Comparison of ENCODE assay signal across 19 cellular contexts in genomic region chr16:2242598-2242997, GRCh38. TPM values are rescaled to one million over a fixed set of nuclear protein-coding genes. Genes with fewer than 3 reads are reported as not detected.
A peak's percentile ranks its signal among the peaks of the same experiment; 100 is the strongest.
DNase-seq lines count a peak whose midpoint lies in the region; ATAC-seq and TF ChIP-seq lines count a peak whose summit lies in the region.
"Had no signal": no experiment of that assay in that cellular context is flagged by ENCODE, and none has a peak within 500 bp of the region (broad histone marks: within the 10 kb centered on the region; RNA-seq: fewer than 3 reads in every experiment).

No MANE protein-coding gene starts in this region.

- H3K9me3 Mint-ChIP-seq in natural killer cell treated with Interleukin-12 subunit alpha and Interleukin-12 subunit beta and Interleukin-15 and Interleukin-18, amount 100 ng/mL, for 72 hours = no peaks in the 10 kb centered on the region
- no peaks in the 10 kb centered on the region for H3K9me3 Mint-ChIP-seq in natural killer cell
- H3K9me3 Mint-ChIP-seq: CD8-positive, alpha-beta T cell had no signal

- H3K4me3 ChIP-seq in colonic mucosa = no peak overlapping the region
- H3K4me3 ChIP-seq in mesendoderm (ENCODE audit: low read length) = no peak overlapping the region
- H3K4me3 ChIP-seq: GM12878, GM23248 had no signal

- no peak overlapping the region for H3K18ac ChIP-seq in mesendoderm (ENCODE audit: low read length)

- no peak overlapping the region for H2BK120ac ChIP-seq in mesendoderm (ENCODE audit: low read depth, low read length)

- no peak overlapping the region for H2BK5ac ChIP-seq in mesendoderm (ENCODE audit: low read length)

- no peak overlapping the region for H3K9ac ChIP-seq in colonic mucosa (ENCODE audit: low read depth in 2 of 2, low read length in 2 of 2)
- no peak overlapping the region for H3K9ac ChIP-seq in mesendoderm (ENCODE audit: low read length)
- H3K9ac ChIP-seq: GM23248 had no signal

- no peak overlapping the region for H2AK5ac ChIP-seq in mesendoderm (ENCODE audit: low read length)

- H3K79me1 ChIP-seq in mesendoderm (ENCODE audit: low read length) = peaks cover 2% of the 10 kb centered on the region

- WGBS in mesendoderm (ENCODE audit: extremely low coverage, insufficient coverage, low lambda C conversion rate) = no CpG with 5 or more reads among the region's 11 CpGs

- H3K79me2 ChIP-seq in mesendoderm (ENCODE audit: control insufficient read depth, insufficient read depth, low read length) = no peaks in the 10 kb centered on the region

- H3K23ac ChIP-seq in mesendoderm (ENCODE audit: low read length) = no peak overlapping the region

- H3K27ac ChIP-seq in colonic mucosa (no peak overlapping the region), mesendoderm (ENCODE audit: low read depth, low read length) (no peak overlapping the region)
- H3K27ac ChIP-seq: GM23248 had no signal

- no peak for TF ChIP-seq CTCF in natural killer cell (IDR thresholded peaks at IDR 0.05)
- no peak for TF ChIP-seq CTCF in colonic mucosa (IDR thresholded peaks at IDR 0.05)

- no peak overlapping the region for H3K56ac ChIP-seq in mesendoderm (ENCODE audit: low read length)

- intact Hi-C loops in natural killer cell (cut with micrococcal nuclease) = no loop called here
- intact Hi-C loops in colonic mucosa (cut with DNase I) = no loop called here

- no peak for ATAC-seq in natural killer cell treated with Interleukin-12 subunit alpha and Interleukin-12 subunit beta and Interleukin-15 and Interleukin-18, amount 100 ng/mL, for 72 hours
- no peak for ATAC-seq in natural killer cell
- ATAC-seq: CD8-positive, alpha-beta T cell; GM12878 had no signal

- H3K36me3 ChIP-seq in colonic mucosa (peaks cover 10% of the 10 kb centered on the region), mesendoderm (ENCODE audit: control insufficient read depth, insufficient read depth, low read length) (peaks cover 6% of the 10 kb centered on the region)

- peaks cover 2% of the 10 kb centered on the region for H3K4me1 ChIP-seq in colonic mucosa
- H3K4me1 ChIP-seq in mesendoderm (ENCODE audit: control insufficient read depth, low read depth, low read length) = no peaks in the 10 kb centered on the region

- no peak overlapping the region for H4K5ac ChIP-seq in mesendoderm (ENCODE audit: low read length)

- H3K27ac Mint-ChIP-seq in natural killer cell treated with Interleukin-12 subunit alpha and Interleukin-12 subunit beta and Interleukin-15 and Interleukin-18, amount 100 ng/mL, for 72 hours = no peak overlapping the region
- H3K27ac Mint-ChIP-seq in natural killer cell = no peak overlapping the region
- H3K27ac Mint-ChIP-seq: CD8-positive, alpha-beta T cell had no signal

- H3K27me3 ChIP-seq in colonic mucosa (peaks cover 8% of the 10 kb centered on the region), mesendoderm (ENCODE audit: insufficient read depth, low read length, poor library complexity) (no peaks in the 10 kb centered on the region)

- no peak overlapping the region for H3K4ac ChIP-seq in mesendoderm (ENCODE audit: low read depth, low read length)

- H3K4me3 Mint-ChIP-seq in natural killer cell treated with Interleukin-12 subunit alpha and Interleukin-12 subunit beta and Interleukin-15 and Interleukin-18, amount 100 ng/mL, for 72 hours = no peak overlapping the region
- no peak overlapping the region for H3K4me3 Mint-ChIP-seq in natural killer cell
- H3K4me3 Mint-ChIP-seq: CD8-positive, alpha-beta T cell had no signal

- peaks cover 0 to 2% of the 10 kb centered on the region in 2 donors for H3K4me1 Mint-ChIP-seq in natural killer cell treated with Interleukin-12 subunit alpha and Interleukin-12 subunit beta and Interleukin-15 and Interleukin-18, amount 100 ng/mL, for 72 hours (ENCODE audit: low read depth in 2 of 2)
- H3K4me1 Mint-ChIP-seq in natural killer cell = no peaks in the 10 kb centered on the region

- no peak overlapping the region for H2BK15ac ChIP-seq in mesendoderm (replicated peaks; ENCODE audit: low read depth)

- DNase-seq in NCI-H82 (lab: John Stamatoyannopoulos, UW) = peak; percentile 36
- DNase-seq in NCI-H82 treated with DMSO at 0.1 percent for 48 hours (lab: John Stamatoyannopoulos, UW; ENCODE audit: unreplicated experiment) = no peak
- peak; percentile 35 for DNase-seq in natural killer cell treated with Interleukin-12 subunit alpha and Interleukin-12 subunit beta and Interleukin-15 and Interleukin-18, amount 100 ng/mL, for 72 hours (ENCODE audit: low spot score)
- no peak for DNase-seq in natural killer cell
- peak; percentile 11 for DNase-seq in epidermal melanocyte (ENCODE audit: insufficient read length, low spot score)
- DNase-seq in colonic mucosa = no peak
- DNase-seq in NCI-H1105 treated with DMSO at 0.1 percent for 48 hours (lab: John Stamatoyannopoulos, UW) = no peak
- no peak for DNase-seq in mesendoderm
- DNase-seq: CD8-positive, alpha-beta T cell; DMS79 treated with DMSO at 0.1 percent for 48 hours; GM23248; KBM-7; MV-4-11; NCI-H1417 treated with DMSO at 0.1 percent for 48 hours; NCI-H1930; NCI-H69; OCI-M1; SIG-M5 had no signal

- no peaks in the 10 kb centered on the region for H3K9me3 ChIP-seq in colonic mucosa

- H3K27me3 Mint-ChIP-seq in natural killer cell treated with Interleukin-12 subunit alpha and Interleukin-12 subunit beta and Interleukin-15 and Interleukin-18, amount 100 ng/mL, for 72 hours = no peaks in the 10 kb centered on the region
- no peaks in the 10 kb centered on the region for H3K27me3 Mint-ChIP-seq in natural killer cell (ENCODE audit: low read depth in 2 of 2)

- no peaks in the 10 kb centered on the region for H3K36me3 Mint-ChIP-seq in natural killer cell treated with Interleukin-12 subunit alpha and Interleukin-12 subunit beta and Interleukin-15 and Interleukin-18, amount 100 ng/mL, for 72 hours
- H3K36me3 Mint-ChIP-seq in natural killer cell = no peaks in the 10 kb centered on the region

- no peak overlapping the region for H4K8ac ChIP-seq in mesendoderm (ENCODE audit: low read depth, low read length)

- no peak overlapping the region for H3K4me2 ChIP-seq in mesendoderm (ENCODE audit: low read length)

RNA-seq across cellular contexts. Expression of gene DNASE1L2, which starts 6.4 kb away (rescaled TPM):
- total RNA-seq in natural killer cell treated with Interleukin-12 subunit alpha and Interleukin-12 subunit beta and Interleukin-15 and Interleukin-18, amount 100 ng/mL, for 72 hours = 1 to 10 TPM in 1 of 2 donors, under 1 TPM in 1; 0.88 to 3.5 TPM
- total RNA-seq in natural killer cell (1 to 10 TPM in 1 of 3 donors, under 1 TPM in 2; 0.19 to 1.4 (median 0.77) TPM), colonic mucosa (1 to 10 TPM in 1 of 2 donors, under 1 TPM in 1; 0.85 to 2.4 TPM)
- 0.13 TPM for polyA plus RNA-seq in mesendoderm (2013, experiment 1 of 2)
- 0.06 TPM for polyA plus RNA-seq in mesendoderm (2013, experiment 2 of 2)
- total RNA-seq: GM23248 had no signal

RNA-seq across cellular contexts. Expression of gene ECI1, which starts 8.8 kb away (rescaled TPM):
- 10 to 100 TPM; 29.1 to 51.1 TPM for total RNA-seq in natural killer cell treated with Interleukin-12 subunit alpha and Interleukin-12 subunit beta and Interleukin-15 and Interleukin-18, amount 100 ng/mL, for 72 hours
- total RNA-seq in natural killer cell (10 to 100 TPM; 14.6 to 19.2 (median 19.0) TPM), colonic mucosa (100 to 1,000 TPM; 109 to 134 TPM)
- polyA plus RNA-seq in mesendoderm (2013, experiment 1 of 2) = 32.2 TPM
- polyA plus RNA-seq in mesendoderm (2013, experiment 2 of 2) = 31.2 TPM

RNA-seq across cellular contexts. Expression of gene E4F1, which starts 19.2 kb away (rescaled TPM):
- 10 to 100 TPM; 27.5 to 51.8 TPM for total RNA-seq in natural killer cell treated with Interleukin-12 subunit alpha and Interleukin-12 subunit beta and Interleukin-15 and Interleukin-18, amount 100 ng/mL, for 72 hours
- total RNA-seq in natural killer cell = 10 to 100 TPM; 43.6 to 45.7 (median 45.7) TPM
- total RNA-seq in colonic mucosa = 10 to 100 TPM; 19.9 to 37.4 TPM
- polyA plus RNA-seq in mesendoderm (2013, experiment 1 of 2) = 11.7 TPM
- 12.2 TPM for polyA plus RNA-seq in mesendoderm (2013, experiment 2 of 2)

RNA-seq across cellular contexts. Expression of gene RNPS1, which starts 25.3 kb away (rescaled TPM):
- 100 to 1,000 TPM; 256 to 334 TPM for total RNA-seq in natural killer cell treated with Interleukin-12 subunit alpha and Interleukin-12 subunit beta and Interleukin-15 and Interleukin-18, amount 100 ng/mL, for 72 hours
- total RNA-seq in natural killer cell (100 to 1,000 TPM; 269 to 284 (median 273) TPM), colonic mucosa (100 to 1,000 TPM; 108 to 154 TPM)
- 318 TPM for polyA plus RNA-seq in mesendoderm (2013, experiment 1 of 2)
- 318 TPM for polyA plus RNA-seq in mesendoderm (2013, experiment 2 of 2)

RNA-seq across cellular contexts. Expression of gene PGP, which starts 28.0 kb away (rescaled TPM):
- total RNA-seq in natural killer cell treated with Interleukin-12 subunit alpha and Interleukin-12 subunit beta and Interleukin-15 and Interleukin-18, amount 100 ng/mL, for 72 hours = 10 to 100 TPM; 18.8 to 39.8 TPM
- total RNA-seq in natural killer cell (10 to 100 TPM in 2 of 3 donors, 1 to 10 TPM in 1; 9.7 to 12.8 (median 12.4) TPM), colonic mucosa (10 to 100 TPM; 17.1 to 37.3 TPM)
- 32.9 TPM for polyA plus RNA-seq in mesendoderm (2013, experiment 1 of 2)
- polyA plus RNA-seq in mesendoderm (2013, experiment 2 of 2) = 32.1 TPM

Comparison
In these comparisons a context has a peak if more than half of its experiments do, and no peak if none do; other contexts are left out.
1. DNase-seq: peak in NCI-H82 (single experiment), natural killer cell treated with Interleukin-12 subunit alpha and Interleukin-12 subunit beta and Interleukin-15 and Interleukin-18, amount 100 ng/mL, for 72 hours (single experiment) and epidermal melanocyte (single experiment); none in NCI-H82 treated with DMSO at 0.1 percent for 48 hours (single experiment), natural killer cell (single experiment), colonic mucosa (single experiment), NCI-H1105 treated with DMSO at 0.1 percent for 48 hours (single experiment) and mesendoderm (single experiment).